15 cellular contexts compared by ENCODE assay signal in genomic region chr15:64052925-64053491, GRCh38. TPM values are rescaled to one million over a fixed set of nuclear protein-coding genes. Genes with fewer than 3 reads are reported as not detected.
A peak's percentile ranks its signal among the peaks of the same experiment; 100 is the strongest.
DNase-seq lines count a peak whose midpoint lies in the region; ATAC-seq, FAIRE-seq and TF ChIP-seq lines count a peak whose summit lies in the region.
"Had no signal": no experiment of that assay in that cellular context is flagged by ENCODE, and none has a peak within 500 bp of the region (broad histone marks: within the 10 kb centered on the region; RNA-seq: fewer than 3 reads in every experiment).

No MANE protein-coding gene starts in this region.

- no peak for FAIRE-seq in K562 (lab: Jason Lieb, UNC)

- H3K4me1 Mint-ChIP-seq in neural crest cell, result peaks cover 37% of the 10 kb centered on the region
- H3K4me1 Mint-ChIP-seq: CD4-positive, alpha-beta memory T cell had no signal

- ATAC-seq in K562, result no peak

- no peaks in the 10 kb centered on the region for H3K36me3 ChIP-seq in K562 (ENCODE audit: control insufficient read depth, insufficient read depth, low read length)
- H3K36me3 ChIP-seq: BLaER1, HAP-1 had no signal

- H3K27ac ChIP-seq in K562 (ENCODE audit: extremely low read depth, low read depth, low read length), result no peak overlapping the region
- H3K27ac ChIP-seq: 22Rv1, BLaER1 had no signal

- no peak for TF ChIP-seq RAD21 in K562 (CRISPR knock-in tag; conservative IDR thresholded peaks at IDR 0.05 in 1 of 2, IDR thresholded peaks at IDR 0.05 in 1 of 2)

- H3K36me3 Mint-ChIP-seq in neural crest cell (ENCODE audit: low read depth), result no peaks in the 10 kb centered on the region
- H3K36me3 Mint-ChIP-seq: CD4-positive, alpha-beta memory T cell had no signal

- no peak overlapping the region for H3K4me3 Mint-ChIP-seq in neural crest cell
- H3K4me3 Mint-ChIP-seq: CD4-positive, alpha-beta memory T cell had no signal

- H3K79me2 ChIP-seq in K562 (ENCODE audit: control insufficient read depth, insufficient read depth, low read length), result no peaks in the 10 kb centered on the region

- H3K9me3 ChIP-seq in K562 (replicated peaks; ENCODE audit: control insufficient read depth, insufficient read depth, low read depth, low read length), result no peaks in the 10 kb centered on the region
- H3K9me3 ChIP-seq: BLaER1, HAP-1 had no signal

- H3K4me3 ChIP-seq in K562, result no peak overlapping the region
- H3K4me3 ChIP-seq: BLaER1, HAP-1 had no signal

- 0 out of 4 replicates have a peak overlapping the region, but pooled peaks of 1 of the 2 experiments have one; percentile 31 for H3K9ac ChIP-seq in K562 (ENCODE audit: insufficient read depth in 1 of 2, low read depth in 2 of 2, low read length in 2 of 2)
- H3K9ac ChIP-seq: BLaER1 had no signal

- in situ Hi-C loops in K562 (cut with MboI), result loop anchor here (5.0 to 25.0 kb wide), 4 partner anchors 231 to 766 kb away; partner anchors contain the start of gene APH1B

- H3K4me1 ChIP-seq in K562 (replicated peaks in 1 of 2; ENCODE audit: control insufficient read depth in 2 of 2, insufficient read depth in 2 of 2, low read length in 2 of 2), result peaks cover 5 to 12% of the 10 kb centered on the region in 2 experiments; a peak in 3 of 5 replicates
- H3K4me1 ChIP-seq: HAP-1 had no signal

- 69% methylated on average over 5 of the region's 5 CpGs for WGBS in K562 (ENCODE audit: insufficient coverage, low coverage, missing lambda C conversion rate)

- CTCF ChIA-PET in K562 (lab: Yijun Ruan, JAX; ENCODE audit: low intra/inter-chr PET ratio), result interaction anchor here (0.8 kb wide), 1 partner anchor 629 kb away, joined by 3 read pairs; no protein-coding TSS in a partner anchor

- peak overlapping the region; percentile 35 for H3K27ac Mint-ChIP-seq in neural crest cell (ENCODE audit: unreplicated experiment)
- H3K27ac Mint-ChIP-seq: CD14-positive monocyte; CD4-positive, alpha-beta memory T cell had no signal

- no peak overlapping the region for H3K4me2 ChIP-seq in K562 (ENCODE audit: insufficient read depth, low read length)
- H3K4me2 ChIP-seq: BLaER1 had no signal

- H2AFZ ChIP-seq in K562 (ENCODE audit: low read depth, low read length), result no peak overlapping the region

- POLR2A ChIA-PET in K562 (lab: Yijun Ruan, JAX), result no interaction called here

- TF ChIP-seq CTCF in K562 (IDR thresholded peaks at IDR 0.05 in 2 of 3, conservative IDR thresholded peaks at IDR 0.05 in 1 of 3; ENCODE audit: insufficient read depth in 2 of 3, low read depth in 1 of 3, low read length in 3 of 3) (no peak), neural crest cell (conservative IDR thresholded peaks at IDR 0.05) (no peak)

- peaks cover 2% of the 10 kb centered on the region for H3K27me3 Mint-ChIP-seq in neural crest cell (ENCODE audit: low read depth)

- H4K20me1 ChIP-seq in K562 (replicated peaks; ENCODE audit: control insufficient read depth, insufficient read depth, low read length), result no peaks in the 10 kb centered on the region
- H4K20me1 ChIP-seq: BLaER1 had no signal

- H3K27me3 ChIP-seq in K562 (ENCODE audit: control insufficient read depth in 2 of 2, insufficient read depth in 2 of 2, low read length in 2 of 2), result no peaks in the 10 kb centered on the region
- H3K27me3 ChIP-seq: BLaER1 had no signal

- TF ChIP-seq POLR2A in K562 (conservative IDR thresholded peaks at IDR 0.05), result no peak

- H3K9me3 Mint-ChIP-seq in neural crest cell, result no peaks in the 10 kb centered on the region
- H3K9me3 Mint-ChIP-seq: CD14-positive monocyte; CD4-positive, alpha-beta memory T cell had no signal

- H3K9me1 ChIP-seq in K562 (ENCODE audit: control insufficient read depth, insufficient read depth, low read length), result no peaks in the 10 kb centered on the region

- DNase-seq in activated effector memory CD4-positive, alpha-beta T cell treated with anti-CD3 and anti-CD28 coated beads, Interleukin-2, amount 50 U/mL, for 16 hours, result peak; percentile 41
- no peak for DNase-seq in activated effector memory CD4-positive, alpha-beta T cell treated with Interleukin-2 at 50 U/mL for 16 hours
- DNase-seq in K562 (ENCODE audit: extremely low read depth in 1 of 4, low spot score in 3 of 4) (no peak), neural crest cell (ENCODE audit: low read depth, low spot score) (no peak), NCI-H146 treated with DMSO at 0.1 percent for 48 hours (lab: John Stamatoyannopoulos, UW; ENCODE audit: unreplicated experiment) (no peak), NCI-H2029 (lab: John Stamatoyannopoulos, UW) (no peak)
- DNase-seq in stimulated activated CD4-positive, alpha-beta T cell treated with anti-CD3 and anti-CD28 coated beads, Interleukin-1b, Interleukin-23, amount 100 ng/mL, for 48 hours, result no peak
- DNase-seq: CD4-positive, alpha-beta memory T cell; DMS153; DMS79; GDM1 had no signal

- no TSS peak for BruUV-seq in K562 (replicated peaks; lab: Mats Ljungman, UMichigan)

- intact Hi-C loops in K562 (cut with micrococcal nuclease), result no loop called here

- TF ChIP-seq EP300 in K562 (IDR thresholded peaks at IDR 0.05; ENCODE audit: low read length), result no peak

TF ChIP-seq in K562, 482 proteins besides CTCF, POLR2A, EP300 and RAD21:
- TF ChIP-seq MAFF (IDR thresholded peaks at IDR 0.05; ENCODE audit: low read length) (peak; percentile 78), THRAP3 (IDR thresholded peaks at IDR 0.05; ENCODE audit: borderline replicate concordance) (no peak), ZNF354B (CRISPR knock-in tag; IDR thresholded peaks at IDR 0.05) (no peak), ZNF316 (IDR thresholded peaks at IDR 0.05) (peak; percentile 93), MAFK (IDR thresholded peaks at IDR 0.05; ENCODE audit: low read length) (peak; percentile 85), MAFG (tag; conservative IDR thresholded peaks at IDR 0.05) (peak; percentile 85), C11orf30 (IDR thresholded peaks at IDR 0.05; ENCODE audit: low read depth) (peak; percentile 87), ZBTB1 (CRISPR knock-in tag; IDR thresholded peaks at IDR 0.05; ENCODE audit: borderline replicate concordance, low read depth) (no peak)

RNA-seq across cellular contexts. Expression of gene DAPK2, which starts 6.7 kb away (rescaled TPM):
- total RNA-seq in K562 (2011; cell fraction: chromatin; rRNA removed; ENCODE audit: low replicate concordance), result 6.8 and 11.4 TPM in 2 replicates
- 5.1 and 6.5 TPM in 2 replicates for total RNA-seq in K562 (2011; cell fraction: nucleolus; rRNA removed)
- 7.7 and 10.2 TPM in 2 replicates for total RNA-seq in K562 (2011; cell fraction: nucleoplasm; rRNA removed)
- total RNA-seq in K562 (2014; rRNA removed) (2.2 and 3.3 TPM in 2 replicates), K562 (2014; rRNA removed; fragmentation: Illumina TruSeq; extraction: Trizol) (1.6 and 1.7 TPM in 2 replicates), K562 (2015; rRNA removed; fragmentation: Illumina TruSeq; extraction: Trizol) (1.3 and 2.2 TPM in 2 replicates), K562 (2021) (3.3 and 3.9 TPM in 2 replicates), neural crest cell (8.5 and 8.8 TPM in 2 replicates)
- polyA plus RNA-seq in K562 (2011; rRNA removed) (2.9 and 5.2 TPM in 2 replicates), K562 (2014; fragmentation: Illumina TruSeq; extraction: Trizol) (1.4 and 1.9 TPM in 2 replicates), K562 (2014; fragmentation: Nextera tagmentation; extraction: Ambion mirVana) (under 1 TPM; 0.14 to 0.20 TPM), K562 (2014; rRNA removed) (3.5 and 3.6 TPM in 2 replicates)
- polyA plus RNA-seq in K562 (2011; cell fraction: cytosol; rRNA removed), result 2.5 and 5.4 TPM in 2 replicates
- 7.6 and 18.2 TPM in 2 replicates for polyA plus RNA-seq in K562 (2011; cell fraction: nucleus; rRNA removed)
- 1.7 and 4.1 TPM in 2 replicates for polyA plus RNA-seq in K562 (2012)
- polyA minus RNA-seq in K562 (2011; rRNA and poly(A)+ RNA removed), result 2.5 and 3.3 TPM in 2 replicates
- 2.2 and 2.9 TPM in 2 replicates for polyA minus RNA-seq in K562 (2011; cell fraction: cytosol; rRNA and poly(A)+ RNA removed)
- 3.6 and 5.4 TPM in 2 replicates for polyA minus RNA-seq in K562 (2011; cell fraction: nucleus; rRNA and poly(A)+ RNA removed)

RNA-seq across cellular contexts. Expression of gene CIAO2A, which starts 40.6 kb away (rescaled TPM):
- total RNA-seq in K562 (2011; cell fraction: chromatin; rRNA removed; ENCODE audit: low replicate concordance), result 15.6 and 44.0 TPM in 2 replicates
- total RNA-seq in K562 (2011; cell fraction: nucleolus; rRNA removed), result 20.5 and 22.0 TPM in 2 replicates
- 45.9 and 58.2 TPM in 2 replicates for total RNA-seq in K562 (2011; cell fraction: nucleoplasm; rRNA removed)
- 275 and 313 TPM in 2 replicates for total RNA-seq in K562 (2014; rRNA removed)
- total RNA-seq in K562 (2014; rRNA removed; fragmentation: Illumina TruSeq; extraction: Trizol), result 251 and 275 TPM in 2 replicates
- total RNA-seq in K562 (2015; rRNA removed; fragmentation: Illumina TruSeq; extraction: Trizol), result 287 and 321 TPM in 2 replicates
- total RNA-seq in K562 (2021), result 161 and 181 TPM in 2 replicates
- 189 and 280 TPM in 2 replicates for polyA plus RNA-seq in K562 (2011; rRNA removed)
- polyA plus RNA-seq in K562 (2011; cell fraction: cytosol; rRNA removed), result 54.1 and 108 TPM in 2 replicates
- 34.6 and 53.7 TPM in 2 replicates for polyA plus RNA-seq in K562 (2011; cell fraction: nucleus; rRNA removed)
- polyA plus RNA-seq in K562 (2012), result 167 and 221 TPM in 2 replicates
- 223 and 243 TPM in 2 replicates for polyA plus RNA-seq in K562 (2014; fragmentation: Illumina TruSeq; extraction: Trizol)
- polyA plus RNA-seq in K562 (2014; fragmentation: Nextera tagmentation; extraction: Ambion mirVana), result 100 to 1,000 TPM; 354 to 408 TPM
- polyA plus RNA-seq in K562 (2014; rRNA removed), result 381 and 429 TPM in 2 replicates
- 45.9 and 50.0 TPM in 2 replicates for polyA minus RNA-seq in K562 (2011; rRNA and poly(A)+ RNA removed)
- 23.8 and 27.5 TPM in 2 replicates for polyA minus RNA-seq in K562 (2011; cell fraction: cytosol; rRNA and poly(A)+ RNA removed)
- 14.0 and 25.8 TPM in 2 replicates for polyA minus RNA-seq in K562 (2011; cell fraction: nucleus; rRNA and poly(A)+ RNA removed)
- total RNA-seq in neural crest cell, result 66.1 and 66.2 TPM in 2 replicates

RNA-seq across cellular contexts. Expression of gene SNX1, which starts 42.8 kb away (rescaled TPM):
- total RNA-seq in K562 (2011; cell fraction: chromatin; rRNA removed; ENCODE audit: low replicate concordance), result 111 and 159 TPM in 2 replicates
- 71.4 and 72.4 TPM in 2 replicates for total RNA-seq in K562 (2011; cell fraction: nucleolus; rRNA removed)
- 79.0 and 93.2 TPM in 2 replicates for total RNA-seq in K562 (2011; cell fraction: nucleoplasm; rRNA removed)
- total RNA-seq in K562 (2014; rRNA removed) (29.0 and 41.7 TPM in 2 replicates), K562 (2014; rRNA removed; fragmentation: Illumina TruSeq; extraction: Trizol) (51.0 and 56.4 TPM in 2 replicates), K562 (2015; rRNA removed; fragmentation: Illumina TruSeq; extraction: Trizol) (57.5 and 59.9 TPM in 2 replicates), K562 (2021) (94.0 and 105 TPM in 2 replicates), neural crest cell (104 and 131 TPM in 2 replicates)
- polyA plus RNA-seq in K562 (2011; rRNA removed) (68.8 and 76.2 TPM in 2 replicates), K562 (2014; fragmentation: Illumina TruSeq; extraction: Trizol) (81.8 and 87.8 TPM in 2 replicates), K562 (2014; fragmentation: Nextera tagmentation; extraction: Ambion mirVana) (10 to 100 TPM; 11.0 to 18.6 TPM), K562 (2014; rRNA removed) (84.5 and 91.6 TPM in 2 replicates)
- 46.1 and 50.8 TPM in 2 replicates for polyA plus RNA-seq in K562 (2011; cell fraction: cytosol; rRNA removed)
- polyA plus RNA-seq in K562 (2011; cell fraction: nucleus; rRNA removed), result 87.7 and 120 TPM in 2 replicates
- polyA plus RNA-seq in K562 (2012), result 55.3 and 59.0 TPM in 2 replicates
- polyA minus RNA-seq in K562 (2011; rRNA and poly(A)+ RNA removed), result 54.5 and 59.3 TPM in 2 replicates
- polyA minus RNA-seq in K562 (2011; cell fraction: cytosol; rRNA and poly(A)+ RNA removed), result 26.2 and 36.9 TPM in 2 replicates
- 29.8 and 37.3 TPM in 2 replicates for polyA minus RNA-seq in K562 (2011; cell fraction: nucleus; rRNA and poly(A)+ RNA removed)
